In genomic region chr5:113020461-113021273, GRCh38 we compare ENCODE assay signal across 9 cellular contexts. TPM values are rescaled to one million over a fixed set of nuclear protein-coding genes. Genes with fewer than 3 reads are reported as not detected.
DNase-seq lines count a peak whose midpoint lies in the region; ATAC-seq and TF ChIP-seq lines count a peak whose summit lies in the region.
"Had no signal": no experiment of that assay in that cellular context is flagged by ENCODE, and none has a peak within 500 bp of the region (broad histone marks: within the 10 kb centered on the region; RNA-seq: fewer than 3 reads in every experiment).

No MANE protein-coding gene starts in this region.

- peak overlapping the region; percentile 38 for H3K27ac Mint-ChIP-seq in activated CD8-positive, alpha-beta T cell treated with anti-CD3 and anti-CD28 coated beads for 36 hours
- H3K27ac Mint-ChIP-seq in activated CD8-positive, alpha-beta T cell treated with anti-CD3 and anti-CD28 coated beads, Interleukin-2, amount 10 ng/mL, durations not matched to agents 7 days and 5 days, result no peak overlapping the region

- POLR2A ChIA-PET in activated CD8-positive, alpha-beta T cell treated with anti-CD3 and anti-CD28 coated beads for 36 hours (lab: Charles Lee), result interaction anchor here (0.6 kb wide), 1 partner anchor 26 kb away, joined by 4 read pairs; no protein-coding TSS in a partner anchor
- POLR2A ChIA-PET in activated CD8-positive, alpha-beta T cell treated with anti-CD3 and anti-CD28 coated beads, Interleukin-2, amount 10 ng/mL, durations not matched to agents 7 days and 5 days (lab: Charles Lee), result interaction anchor here (2.9 kb wide), 1 partner anchor 45 kb away, joined by 14 read pairs; the partner anchor contains the start of gene DCP2

- intact Hi-C loops in activated CD8-positive, alpha-beta T cell treated with anti-CD3 and anti-CD28 coated beads for 36 hours (cut with micrococcal nuclease), result no loop called here

- no peak overlapping the region for H3K4me3 Mint-ChIP-seq in activated CD8-positive, alpha-beta T cell treated with anti-CD3 and anti-CD28 coated beads for 36 hours
- no peak overlapping the region for H3K4me3 Mint-ChIP-seq in activated CD8-positive, alpha-beta T cell treated with anti-CD3 and anti-CD28 coated beads, Interleukin-2, amount 10 ng/mL, durations not matched to agents 7 days and 5 days

- peaks cover 48% of the 10 kb centered on the region for H3K36me3 Mint-ChIP-seq in activated CD8-positive, alpha-beta T cell treated with anti-CD3 and anti-CD28 coated beads for 36 hours (ENCODE audit: low read depth)
- peaks cover 73% of the 10 kb centered on the region for H3K36me3 Mint-ChIP-seq in activated CD8-positive, alpha-beta T cell treated with anti-CD3 and anti-CD28 coated beads, Interleukin-2, amount 10 ng/mL, durations not matched to agents 7 days and 5 days (ENCODE audit: low read depth)

- no peaks in the 10 kb centered on the region for H3K27me3 Mint-ChIP-seq in activated CD8-positive, alpha-beta T cell treated with anti-CD3 and anti-CD28 coated beads for 36 hours
- H3K27me3 Mint-ChIP-seq in activated CD8-positive, alpha-beta T cell treated with anti-CD3 and anti-CD28 coated beads, Interleukin-2, amount 10 ng/mL, durations not matched to agents 7 days and 5 days (ENCODE audit: low read depth), result no peaks in the 10 kb centered on the region

- H3K4me1 Mint-ChIP-seq in activated CD8-positive, alpha-beta T cell treated with anti-CD3 and anti-CD28 coated beads for 36 hours (ENCODE audit: low read depth), result peaks cover 66% of the 10 kb centered on the region
- H3K4me1 Mint-ChIP-seq in activated CD8-positive, alpha-beta T cell treated with anti-CD3 and anti-CD28 coated beads, Interleukin-2, amount 10 ng/mL, durations not matched to agents 7 days and 5 days (ENCODE audit: low read depth), result peaks cover 70% of the 10 kb centered on the region

- CTCF ChIA-PET in activated CD8-positive, alpha-beta T cell treated with anti-CD3 and anti-CD28 coated beads for 36 hours (lab: Charles Lee), result interaction anchor here (1.8 to 7.9 kb wide), 2 partner anchors 24 to 309 kb away, joined by 6 to 51 read pairs; no protein-coding TSS in a partner anchor
- CTCF ChIA-PET in activated CD8-positive, alpha-beta T cell treated with anti-CD3 and anti-CD28 coated beads, Interleukin-2, amount 10 ng/mL, durations not matched to agents 7 days and 5 days (lab: Charles Lee), result interaction anchor here (9.1 kb wide), 1 partner anchor 25 kb away, joined by 83 read pairs; no protein-coding TSS in a partner anchor

- H3K9me3 Mint-ChIP-seq in activated CD8-positive, alpha-beta T cell treated with anti-CD3 and anti-CD28 coated beads for 36 hours, result no peaks in the 10 kb centered on the region
- H3K9me3 Mint-ChIP-seq in activated CD8-positive, alpha-beta T cell treated with anti-CD3 and anti-CD28 coated beads, Interleukin-2, amount 10 ng/mL, durations not matched to agents 7 days and 5 days (ENCODE audit: insufficient read depth), result no peaks in the 10 kb centered on the region

- no peak for TF ChIP-seq CTCF in activated CD8-positive, alpha-beta T cell treated with anti-CD3 and anti-CD28 coated beads for 36 hours (IDR thresholded peaks at IDR 0.05)

- ATAC-seq in activated CD8-positive, alpha-beta T cell treated with anti-CD3 and anti-CD28 coated beads for 36 hours, result peak; percentile 24
- ATAC-seq in activated CD8-positive, alpha-beta T cell treated with anti-CD3 and anti-CD28 coated beads, Interleukin-2, amount 10 ng/mL, durations not matched to agents 7 days and 5 days, result no peak
- no peak for ATAC-seq in HG03159 (IDR thresholded peaks at IDR 0.05; ENCODE audit: unreplicated experiment)
- no peak for ATAC-seq in HG02885 (IDR thresholded peaks at IDR 0.05; ENCODE audit: poor library complexity, unreplicated experiment)
- no peak for ATAC-seq in GM19463 (IDR thresholded peaks at IDR 0.05; ENCODE audit: unreplicated experiment)

- peak; percentile 26 for DNase-seq in activated CD8-positive, alpha-beta T cell treated with anti-CD3 and anti-CD28 coated beads for 36 hours
- no peak for DNase-seq in activated CD8-positive, alpha-beta T cell treated with anti-CD3 and anti-CD28 coated beads, Interleukin-2, amount 10 ng/mL, durations not matched to agents 7 days and 5 days
- peak; percentile 83 for DNase-seq in LoVo (ENCODE audit: low spot score)
- peak; percentile 82 for DNase-seq in astrocyte of the hippocampus (ENCODE audit: low read depth, low spot score)
- DNase-seq in non-pigmented ciliary epithelial cell (ENCODE audit: low read depth), result peak; percentile 84
- DNase-seq: stimulated activated CD4-positive, alpha-beta T cell treated with anti-CD3 and anti-CD28 coated beads, Interleukin-4, amount 100 ng/mL, for 1 hour had no signal

RNA-seq across cellular contexts. Expression of gene DCP2, which starts 44.1 kb away (rescaled TPM):
- 10 to 100 TPM; 88.9 to 91.0 TPM for total RNA-seq in activated CD8-positive, alpha-beta T cell treated with anti-CD3 and anti-CD28 coated beads for 36 hours
- 100 to 1,000 TPM; 119 to 128 TPM for total RNA-seq in activated CD8-positive, alpha-beta T cell treated with anti-CD3 and anti-CD28 coated beads, Interleukin-2, amount 10 ng/mL, durations not matched to agents 7 days and 5 days
